1 cellular context compared by ENCODE assay signal in the genomic region with DNA sequence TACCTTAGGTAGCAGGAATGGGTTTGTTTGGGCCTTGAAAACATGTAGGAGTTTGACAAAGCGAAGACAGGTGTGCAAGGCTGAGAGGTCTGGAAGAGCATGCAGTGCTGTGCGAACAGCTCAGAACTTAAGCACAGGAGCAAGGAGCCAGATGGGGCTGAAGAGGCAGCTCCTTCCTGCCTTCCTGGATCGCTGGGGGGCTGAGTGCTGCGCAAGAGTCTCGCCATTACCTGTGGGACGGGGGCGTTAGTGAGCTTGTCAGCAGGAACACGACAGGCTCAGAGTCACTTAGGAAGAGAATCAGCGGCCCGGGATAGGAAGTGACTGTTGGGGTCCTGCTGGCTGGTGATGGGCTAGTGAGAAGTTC.
TF ChIP-seq lines count a peak whose summit lies in the region.

No MANE protein-coding gene starts in this region.

TF ChIP-seq in GM23338, 12 proteins besides CTCF, POLR2A, EP300 and RAD21 (continued from another document):
- TF ChIP-seq, protein P1, sequence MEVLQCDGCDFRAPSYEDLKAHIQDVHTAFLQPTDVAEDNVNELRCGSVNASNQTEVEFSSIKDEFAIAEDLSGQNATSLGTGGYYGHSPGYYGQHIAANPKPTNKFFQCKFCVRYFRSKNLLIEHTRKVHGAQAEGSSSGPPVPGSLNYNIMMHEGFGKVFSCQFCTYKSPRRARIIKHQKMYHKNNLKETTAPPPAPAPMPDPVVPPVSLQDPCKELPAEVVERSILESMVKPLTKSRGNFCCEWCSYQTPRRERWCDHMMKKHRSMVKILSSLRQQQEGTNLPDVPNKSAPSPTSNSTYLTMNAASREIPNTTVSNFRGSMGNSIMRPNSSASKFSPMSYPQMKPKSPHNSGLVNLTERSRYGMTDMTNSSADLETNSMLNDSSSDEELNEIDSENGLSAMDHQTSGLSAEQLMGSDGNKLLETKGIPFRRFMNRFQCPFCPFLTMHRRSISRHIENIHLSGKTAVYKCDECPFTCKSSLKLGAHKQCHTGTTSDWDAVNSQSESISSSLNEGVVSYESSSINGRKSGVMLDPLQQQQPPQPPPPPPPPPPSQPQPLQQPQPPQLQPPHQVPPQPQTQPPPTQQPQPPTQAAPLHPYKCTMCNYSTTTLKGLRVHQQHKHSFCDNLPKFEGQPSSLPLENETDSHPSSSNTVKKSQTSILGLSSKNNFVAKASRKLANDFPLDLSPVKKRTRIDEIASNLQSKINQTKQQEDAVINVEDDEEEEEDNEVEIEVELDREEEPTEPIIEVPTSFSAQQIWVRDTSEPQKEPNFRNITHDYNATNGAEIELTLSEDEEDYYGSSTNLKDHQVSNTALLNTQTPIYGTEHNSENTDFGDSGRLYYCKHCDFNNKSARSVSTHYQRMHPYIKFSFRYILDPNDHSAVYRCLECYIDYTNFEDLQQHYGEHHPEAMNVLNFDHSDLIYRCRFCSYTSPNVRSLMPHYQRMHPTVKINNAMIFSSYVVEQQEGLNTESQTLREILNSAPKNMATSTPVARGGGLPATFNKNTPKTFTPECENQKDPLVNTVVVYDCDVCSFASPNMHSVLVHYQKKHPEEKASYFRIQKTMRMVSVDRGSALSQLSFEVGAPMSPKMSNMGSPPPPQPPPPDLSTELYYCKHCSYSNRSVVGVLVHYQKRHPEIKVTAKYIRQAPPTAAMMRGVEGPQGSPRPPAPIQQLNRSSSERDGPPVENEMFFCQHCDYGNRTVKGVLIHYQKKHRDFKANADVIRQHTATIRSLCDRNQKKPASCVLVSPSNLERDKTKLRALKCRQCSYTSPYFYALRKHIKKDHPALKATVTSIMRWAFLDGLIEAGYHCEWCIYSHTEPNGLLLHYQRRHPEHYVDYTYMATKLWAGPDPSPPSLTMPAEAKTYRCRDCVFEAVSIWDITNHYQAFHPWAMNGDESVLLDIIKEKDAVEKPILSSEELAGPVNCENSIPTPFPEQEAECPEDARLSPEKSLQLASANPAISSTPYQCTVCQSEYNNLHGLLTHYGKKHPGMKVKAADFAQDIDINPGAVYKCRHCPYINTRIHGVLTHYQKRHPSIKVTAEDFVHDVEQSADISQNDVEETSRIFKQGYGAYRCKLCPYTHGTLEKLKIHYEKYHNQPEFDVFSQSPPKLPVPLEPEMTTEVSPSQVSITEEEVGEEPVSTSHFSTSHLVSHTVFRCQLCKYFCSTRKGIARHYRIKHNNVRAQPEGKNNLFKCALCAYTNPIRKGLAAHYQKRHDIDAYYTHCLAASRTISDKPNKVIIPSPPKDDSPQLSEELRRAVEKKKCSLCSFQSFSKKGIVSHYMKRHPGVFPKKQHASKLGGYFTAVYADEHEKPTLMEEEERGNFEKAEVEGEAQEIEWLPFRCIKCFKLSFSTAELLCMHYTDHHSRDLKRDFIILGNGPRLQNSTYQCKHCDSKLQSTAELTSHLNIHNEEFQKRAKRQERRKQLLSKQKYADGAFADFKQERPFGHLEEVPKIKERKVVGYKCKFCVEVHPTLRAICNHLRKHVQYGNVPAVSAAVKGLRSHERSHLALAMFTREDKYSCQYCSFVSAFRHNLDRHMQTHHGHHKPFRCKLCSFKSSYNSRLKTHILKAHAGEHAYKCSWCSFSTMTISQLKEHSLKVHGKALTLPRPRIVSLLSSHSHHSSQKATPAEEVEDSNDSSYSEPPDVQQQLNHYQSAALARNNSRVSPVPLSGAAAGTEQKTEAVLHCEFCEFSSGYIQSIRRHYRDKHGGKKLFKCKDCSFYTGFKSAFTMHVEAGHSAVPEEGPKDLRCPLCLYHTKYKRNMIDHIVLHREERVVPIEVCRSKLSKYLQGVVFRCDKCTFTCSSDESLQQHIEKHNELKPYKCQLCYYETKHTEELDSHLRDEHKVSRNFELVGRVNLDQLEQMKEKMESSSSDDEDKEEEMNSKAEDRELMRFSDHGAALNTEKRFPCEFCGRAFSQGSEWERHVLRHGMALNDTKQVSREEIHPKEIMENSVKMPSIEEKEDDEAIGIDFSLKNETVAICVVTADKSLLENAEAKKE (CRISPR knock-in tag; IDR thresholded peaks at IDR 0.05) = no peak
